ENCODE assay signal across 25 cellular contexts in the genomic region with DNA sequence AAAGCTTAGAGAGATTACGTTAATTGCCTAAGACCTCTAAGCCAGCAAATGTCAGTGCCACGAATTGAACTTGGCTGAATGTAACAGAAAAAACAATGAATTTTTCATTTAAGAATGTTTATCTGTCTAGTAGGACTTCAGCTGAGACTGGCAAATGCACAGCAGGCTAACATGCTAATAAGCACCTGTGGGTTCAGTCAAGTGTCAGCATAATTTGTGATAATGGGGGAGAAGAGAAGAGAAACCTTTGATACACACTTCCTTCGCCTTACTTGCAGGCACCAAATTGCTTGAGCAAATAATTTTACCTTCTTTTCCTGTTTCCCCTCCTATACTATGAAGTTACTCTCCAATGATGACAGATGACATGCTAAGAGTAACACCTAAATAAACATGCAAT.
"Had no signal": no experiment of that assay in that cellular context is flagged by ENCODE, and none has a peak within 500 bp of the region (broad histone marks: within the 10 kb centered on the region; RNA-seq: fewer than 3 reads in every experiment).

No MANE protein-coding gene starts in this region.

- H2AFZ ChIP-seq: parathyroid adenoma had no signal

- H3K27me3 ChIP-seq: neutrophil, sigmoid colon, stomach, thyroid gland, tibial nerve, upper lobe of left lung, vagina had no signal

- H3K9me3 ChIP-seq: neutrophil, psoas muscle, right lobe of liver, sigmoid colon, stomach, thoracic aorta, thyroid gland, tibial nerve, upper lobe of left lung, vagina had no signal

- DNase-seq: natural killer cell; nucleus accumbens; posterior cingulate gyrus; psoas muscle; right cardiac atrium; right lobe of liver; sigmoid colon; small intestine; stimulated activated CD4-positive, alpha-beta T cell treated with anti-CD3 and anti-CD28 coated beads, Interleukin-15, amount 100 ng/mL, for 24 hours; stimulated activated CD4-positive, alpha-beta T cell treated with anti-CD3 and anti-CD28 coated beads, Interleukin-2, amount 100 ng/mL, for 24 hours; stimulated activated CD4-positive, alpha-beta T cell treated with anti-CD3 and anti-CD28 coated beads, Interleukin-2, amount 100 ng/mL, for 48 hours; stimulated activated CD4-positive, alpha-beta T cell treated with anti-CD3 and anti-CD28 coated beads, Interleukin-4, amount 100 ng/mL, for 24 hours; stimulated activated naive B cell treated with anti-CD40 and anti-IgM and Interleukin-4, amounts not matched to agents 10 μg/mL and 1 μg/mL and 100 μg/mL, for 72 hours; stimulated activated naive CD4-positive, alpha-beta T cell treated with Interleukin-2 at 50 U/mL for 16 hours; stomach; thyroid gland; trophoblast cell; upper lobe of left lung had no signal

- H3K36me3 ChIP-seq: neutrophil, right lobe of liver, sigmoid colon, stomach, thoracic aorta, thyroid gland, tibial nerve, upper lobe of left lung, vagina had no signal

- H3K27ac ChIP-seq: neutrophil, parathyroid adenoma, psoas muscle, right lobe of liver, sigmoid colon, stomach, thoracic aorta, thyroid gland, tibial nerve, upper lobe of left lung, vagina had no signal

- H3K4me3 ChIP-seq: psoas muscle, right lobe of liver, sigmoid colon, stomach, thoracic aorta, thyroid gland, tibial nerve, upper lobe of left lung, vagina had no signal

- FAIRE-seq: small intestine, urothelium cell line had no signal

- ATAC-seq: natural killer cell; psoas muscle; right cardiac atrium; right lobe of liver; stimulated activated effector memory CD8-positive, alpha-beta T cell treated with anti-CD3 and anti-CD28 coated beads, Interleukin-12 subunit alpha, Interleukin-12 subunit beta, amount 100 ng/mL, for 72 hours; stimulated activated naive B cell treated with anti-CD40 and anti-IgM and Interleukin-4, amounts not matched to agents 10 μg/mL and 1 μg/mL and 100 μg/mL, for 72 hours had no signal

- H3K9ac ChIP-seq: parathyroid adenoma had no signal

- H3K4me1 ChIP-seq: parathyroid adenoma, psoas muscle, right lobe of liver, sigmoid colon, stomach, thyroid gland, tibial nerve, upper lobe of left lung, vagina had no signal

- H3K79me2 ChIP-seq: parathyroid adenoma had no signal
